Comparison of ENCODE assay signal across 28 cellular contexts in the genomic region with DNA sequence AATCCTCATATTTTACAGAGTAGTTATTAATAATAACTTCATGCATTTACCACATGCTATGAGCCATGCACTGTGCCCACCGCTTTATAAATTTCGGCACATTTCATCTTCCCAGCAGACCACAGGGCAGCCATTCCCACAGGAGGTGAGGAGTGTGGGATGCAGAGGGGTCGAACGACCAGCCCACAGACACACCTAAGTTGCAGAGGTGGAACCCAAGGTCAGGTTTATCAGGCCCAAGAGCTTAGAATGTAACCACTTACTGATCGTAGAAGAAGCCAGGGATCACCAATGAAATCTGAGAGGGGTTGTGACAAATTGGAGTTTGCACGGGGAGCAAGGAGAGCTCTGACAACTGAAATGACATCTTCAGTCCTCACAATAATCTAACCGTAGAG.
"Had no signal": no experiment of that assay in that cellular context is flagged by ENCODE, and none has a peak within 500 bp of the region (broad histone marks: within the 10 kb centered on the region; RNA-seq: fewer than 3 reads in every experiment).

No MANE protein-coding gene starts in this region.

- H3K4me3 ChIP-seq: left lung, lower lobe of right lung, neural progenitor cell, skin epidermis, stomach, testis, thyroid gland, transverse colon, upper lobe of right lung had no signal

- H3K4me2 ChIP-seq: neural progenitor cell had no signal

- H3K27ac ChIP-seq: left lung, lower lobe of right lung, neural progenitor cell, neutrophil, skin epidermis, stomach, testis, thyroid gland, transverse colon, upper lobe of right lung had no signal

- H3K9ac ChIP-seq: neural progenitor cell had no signal

- DNase-seq: hippocampal formation; kidney; left colon; left lung; lower lobe of right lung; mammary epithelial cell; mesenchymal stem cell; naive B cell; natural killer cell; nephron progenitor cell; occipital lobe; retina; right cardiac atrium; stimulated activated CD4-positive, alpha-beta T cell treated with anti-CD3 and anti-CD28 coated beads, Interleukin-12 subunit alpha, Interleukin-12 subunit beta, amount 100 ng/mL, for 4 hours; stimulated activated CD4-positive, alpha-beta T cell treated with anti-CD3 and anti-CD28 coated beads, Interleukin-15, amount 100 ng/mL, for 24 hours; stimulated activated CD4-positive, alpha-beta T cell treated with anti-CD3 and anti-CD28 coated beads, Interleukin-2, amount 100 ng/mL, for 24 hours; stimulated activated CD4-positive, alpha-beta T cell treated with anti-CD3 and anti-CD28 coated beads, Interleukin-4, amount 100 ng/mL, for 1 hour; stimulated activated naive B cell treated with anti-CD40 and anti-IgM and Interleukin-4, amounts not matched to agents 10 μg/mL and 1 μg/mL and 100 μg/mL, for 72 hours; stimulated activated naive CD8-positive, alpha-beta T cell treated with anti-CD3 and anti-CD28 coated beads, Interleukin-15, Interleukin-2, amounts not matched to agents 100 U/mL and 50 U/mL, for 24 hours; stomach; testis; thyroid gland; transverse colon; upper lobe of right lung had no signal

- H3K36me3 ChIP-seq: left lung, lower lobe of right lung, neural progenitor cell, neutrophil, stomach, thyroid gland, transverse colon, upper lobe of right lung had no signal

- H3K27me3 ChIP-seq: neural progenitor cell, testis, thyroid gland, upper lobe of right lung had no signal

- H3K9me3 ChIP-seq: left lung, lower lobe of right lung, neutrophil, stomach, testis, thyroid gland, transverse colon, upper lobe of right lung had no signal

- ATAC-seq: left colon; left lung; lower lobe of right lung; natural killer cell; right cardiac atrium; sciatic nerve; stimulated activated naive B cell treated with anti-CD40 and anti-IgM and Interleukin-4, amounts not matched to agents 10 μg/mL and 1 μg/mL and 100 μg/mL, for 72 hours; stimulated activated naive CD8-positive, alpha-beta T cell treated with anti-CD3 and anti-CD28 coated beads, Interleukin-15, Interleukin-2, amounts not matched to agents 100 U/mL and 50 U/mL, for 24 hours; upper lobe of right lung had no signal

- H3K4me1 ChIP-seq: thyroid gland had no signal

- H2AFZ ChIP-seq: neural progenitor cell had no signal
